ENCODE assay signal across 30 cellular contexts in the genomic region with DNA sequence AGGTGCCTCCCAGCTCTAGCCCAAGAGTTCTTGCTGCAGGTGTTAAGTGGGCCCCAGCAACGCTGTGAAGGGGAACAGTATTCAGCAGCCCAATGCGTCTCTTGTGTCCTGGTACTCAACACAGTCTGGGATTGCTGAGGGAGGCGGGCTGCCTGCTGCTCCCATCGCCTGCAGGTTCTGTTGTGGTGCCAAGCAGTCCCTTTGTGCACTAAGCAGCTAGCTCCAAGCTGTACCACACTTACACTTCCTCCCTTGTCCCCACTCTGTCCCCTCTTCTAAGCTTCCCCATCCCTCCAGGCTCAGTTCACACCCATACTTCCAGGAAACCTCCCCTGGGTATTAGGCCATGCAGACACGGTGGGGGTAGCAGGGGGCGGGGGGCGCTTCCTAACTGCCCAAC.
"Had no signal": no experiment of that assay in that cellular context is flagged by ENCODE, and none has a peak within 500 bp of the region (broad histone marks: within the 10 kb centered on the region; RNA-seq: fewer than 3 reads in every experiment).

No MANE protein-coding gene starts in this region.

- H3K36me3 ChIP-seq: ascending aorta, cardiac muscle cell, heart right ventricle, left lung, lower lobe of right lung, neutrophil had no signal

- ATAC-seq: foreskin keratinocyte; heart right ventricle; left lung; mucosa of descending colon; natural killer cell treated with Interleukin-12 subunit alpha and Interleukin-12 subunit beta and Interleukin-15 and Interleukin-18, amount 100 ng/mL, for 72 hours; stimulated activated memory B cell treated with anti-CD40 and anti-IgM and Interleukin-4, amounts not matched to agents 10 μg/mL and 1 μg/mL and 100 μg/mL, for 72 hours; stimulated activated naive CD8-positive, alpha-beta T cell treated with anti-CD3 and anti-CD28 coated beads, Interleukin-15, amount 100 ng/mL, for 72 hours had no signal

- H3K27me3 ChIP-seq: ascending aorta, cardiac muscle cell, esophagus muscularis mucosa, foreskin keratinocyte, heart right ventricle, left lung, sigmoid colon, tibial artery had no signal

- H3K4me3 ChIP-seq: ascending aorta, cardiac muscle cell, coronary artery, esophagus muscularis mucosa, heart right ventricle, left lung, lower lobe of right lung, mucosa of descending colon, sigmoid colon, smooth muscle cell, tibial artery had no signal

- H3K27ac ChIP-seq: ascending aorta, cardiac muscle cell, coronary artery, esophagus muscularis mucosa, foreskin keratinocyte, heart right ventricle, left lung, lower lobe of right lung, neutrophil, sigmoid colon, tibial artery, VCaP had no signal

- H3K4me2 ChIP-seq: smooth muscle cell had no signal

- H3K9me3 ChIP-seq: left lung, lower lobe of right lung, neutrophil, sigmoid colon, tibial artery had no signal

- H3K4me1 ChIP-seq: ascending aorta, esophagus muscularis mucosa, foreskin keratinocyte, left lung, lower lobe of right lung, sigmoid colon, tibial artery had no signal

- DNase-seq: activated CD4-positive, alpha-beta T cell treated with anti-CD3 and anti-CD28 coated beads for 4 hours; activated CD4-positive, alpha-beta T cell treated with anti-CD3 and anti-CD28 coated beads, Interleukin-2, amount 50 U/mL, for 4 hours; activated CD8-positive, alpha-beta memory T cell treated with anti-CD3 and anti-CD28 coated beads for 24 hours; activated effector memory CD4-positive, alpha-beta T cell treated with anti-CD3 and anti-CD28 coated beads, Interleukin-2, amount 50 U/mL, for 16 hours; activated naive CD4-positive, alpha-beta T cell treated with anti-CD3 and anti-CD28 coated beads for 36 hours; activated naive CD8-positive, alpha-beta T cell treated with anti-CD3 and anti-CD28 coated beads for 36 hours; cerebellar nuclear complex; foreskin keratinocyte; heart right ventricle; kidney glomerular epithelial cell; left lung; lower lobe of right lung; mesendoderm; mucosa of descending colon; retina; sigmoid colon; stimulated activated CD4-positive, alpha-beta T cell treated with anti-CD3 and anti-CD28 coated beads, Interleukin-1b, Interleukin-23, amount 100 ng/mL, for 48 hours; stimulated activated CD4-positive, alpha-beta T cell treated with anti-CD3 and anti-CD28 coated beads, Interleukin-4, amount 100 ng/mL, for 4 hours; stimulated activated CD8-positive, alpha-beta memory T cell treated with anti-CD3 and anti-CD28 coated beads, Interleukin-4, amount 100 ng/mL, for 48 hours; stimulated activated naive CD8-positive, alpha-beta T cell treated with anti-CD3 and anti-CD28 coated beads, Interleukin-15, amount 100 ng/mL, for 72 hours; tibial artery had no signal
